Comparison of ENCODE assay signal across 1 cellular context in the genomic region with DNA sequence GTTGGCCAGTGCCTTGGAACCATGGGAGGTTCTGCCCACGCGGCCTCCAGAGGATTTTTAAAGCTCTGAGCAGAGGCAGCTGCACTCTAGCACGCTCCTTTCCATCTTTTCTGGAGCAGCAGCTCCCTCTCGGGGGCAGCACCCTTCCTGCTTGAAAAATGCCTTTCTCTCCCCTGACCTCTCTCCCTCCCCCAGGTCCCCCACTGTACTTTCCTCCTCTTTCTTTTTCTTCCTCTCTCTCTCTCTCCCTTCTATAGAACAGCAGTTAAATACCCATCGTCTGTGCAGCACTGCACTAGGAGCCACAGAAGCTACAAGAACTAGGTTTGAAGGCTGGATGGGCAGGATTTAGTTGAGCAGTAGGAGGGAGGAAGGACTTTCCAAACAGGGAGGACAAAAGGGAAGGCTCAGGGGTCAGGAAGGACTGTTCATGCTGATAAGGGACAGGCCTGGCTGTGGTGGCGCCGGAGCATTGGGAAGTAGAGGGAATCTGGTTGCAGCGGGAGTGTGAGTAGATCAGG.
TF ChIP-seq lines count a peak whose summit lies in the region.

No MANE protein-coding gene starts in this region.

TF ChIP-seq in HepG2, 621 proteins besides CTCF, POLR2A, EP300 and RAD21 (continued from another document):
- TF ChIP-seq MED1 (CRISPR knock-in tag; IDR thresholded peaks at IDR 0.05) (peak; percentile 37; the same call in 1 of the 2 replicates), SNAI1 (CRISPR knock-in tag; IDR thresholded peaks at IDR 0.05; ENCODE audit: borderline replicate concordance) (no peak), ZNF546 (CRISPR knock-in tag; conservative IDR thresholded peaks at IDR 0.05) (no peak), ZFX (CRISPR knock-in tag; IDR thresholded peaks at IDR 0.05; ENCODE audit: low read depth) (peak; percentile 37; the same call in 1 of the 2 replicates), ZNF17 (CRISPR knock-in tag; IDR thresholded peaks at IDR 0.05) (no peak), MAFG (CRISPR knock-in tag; IDR thresholded peaks at IDR 0.05) (no peak), SMC3 (IDR thresholded peaks at IDR 0.05; ENCODE audit: low read length) (0 out of 2 replicates have a peak, but pooled peaks have one; percentile 36), ZFY (CRISPR knock-in tag; IDR thresholded peaks at IDR 0.05) (no peak), RFXANK (CRISPR knock-in tag; IDR thresholded peaks at IDR 0.05) (no peak), HDAC1 (CRISPR knock-in tag; IDR thresholded peaks at IDR 0.05) (no peak), PAX8 (CRISPR knock-in tag; IDR thresholded peaks at IDR 0.05; ENCODE audit: borderline replicate concordance) (no peak), ZNF790 (CRISPR knock-in tag; IDR thresholded peaks at IDR 0.05; ENCODE audit: borderline replicate concordance) (no peak), ZNF432 (CRISPR knock-in tag; IDR thresholded peaks at IDR 0.05; ENCODE audit: borderline replicate concordance) (no peak), ZSCAN21 (CRISPR knock-in tag; IDR thresholded peaks at IDR 0.05; ENCODE audit: borderline replicate concordance) (no peak), ZBTB1 (CRISPR knock-in tag; IDR thresholded peaks at IDR 0.05; ENCODE audit: borderline replicate concordance) (no peak), ZBTB26 (CRISPR knock-in tag; IDR thresholded peaks at IDR 0.05; ENCODE audit: borderline replicate concordance) (peak; percentile 92), ZFAT (CRISPR knock-in tag; conservative IDR thresholded peaks at IDR 0.05) (no peak), ZNF749 (CRISPR knock-in tag; IDR thresholded peaks at IDR 0.05; ENCODE audit: borderline replicate concordance) (no peak), XRCC5 (optimal IDR thresholded peaks at IDR 0.05; ENCODE audit: low read length) (peak; percentile 13), AHR (CRISPR knock-in tag; IDR thresholded peaks at IDR 0.05) (no peak), NFE2 (CRISPR knock-in tag; IDR thresholded peaks at IDR 0.05) (no peak), NFKBIZ (CRISPR knock-in tag; IDR thresholded peaks at IDR 0.05) (no peak), BRCA1 (CRISPR knock-in tag; IDR thresholded peaks at IDR 0.05) (no peak), SALL1 (CRISPR knock-in tag; IDR thresholded peaks at IDR 0.05) (no peak), TARDBP (CRISPR knock-in tag; IDR thresholded peaks at IDR 0.05) (0 out of 2 replicates have a peak, but pooled peaks have one; percentile 34), ZFYVE20 (CRISPR knock-in tag; IDR thresholded peaks at IDR 0.05; ENCODE audit: borderline replicate concordance, low read depth) (no peak), ZNF567 (CRISPR knock-in tag; IDR thresholded peaks at IDR 0.05; ENCODE audit: borderline replicate concordance) (no peak), ZNF776 (CRISPR knock-in tag; IDR thresholded peaks at IDR 0.05) (no peak), PAF1 (CRISPR knock-in tag; IDR thresholded peaks at IDR 0.05) (no peak), GATAD2A (CRISPR knock-in tag; IDR thresholded peaks at IDR 0.05) (no peak)
- TF ChIP-seq, protein P1, sequence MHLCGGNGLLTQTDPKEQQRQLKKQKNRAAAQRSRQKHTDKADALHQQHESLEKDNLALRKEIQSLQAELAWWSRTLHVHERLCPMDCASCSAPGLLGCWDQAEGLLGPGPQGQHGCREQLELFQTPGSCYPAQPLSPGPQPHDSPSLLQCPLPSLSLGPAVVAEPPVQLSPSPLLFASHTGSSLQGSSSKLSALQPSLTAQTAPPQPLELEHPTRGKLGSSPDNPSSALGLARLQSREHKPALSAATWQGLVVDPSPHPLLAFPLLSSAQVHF (CRISPR knock-in tag; IDR thresholded peaks at IDR 0.05): no peak
- TF ChIP-seq, protein P2, sequence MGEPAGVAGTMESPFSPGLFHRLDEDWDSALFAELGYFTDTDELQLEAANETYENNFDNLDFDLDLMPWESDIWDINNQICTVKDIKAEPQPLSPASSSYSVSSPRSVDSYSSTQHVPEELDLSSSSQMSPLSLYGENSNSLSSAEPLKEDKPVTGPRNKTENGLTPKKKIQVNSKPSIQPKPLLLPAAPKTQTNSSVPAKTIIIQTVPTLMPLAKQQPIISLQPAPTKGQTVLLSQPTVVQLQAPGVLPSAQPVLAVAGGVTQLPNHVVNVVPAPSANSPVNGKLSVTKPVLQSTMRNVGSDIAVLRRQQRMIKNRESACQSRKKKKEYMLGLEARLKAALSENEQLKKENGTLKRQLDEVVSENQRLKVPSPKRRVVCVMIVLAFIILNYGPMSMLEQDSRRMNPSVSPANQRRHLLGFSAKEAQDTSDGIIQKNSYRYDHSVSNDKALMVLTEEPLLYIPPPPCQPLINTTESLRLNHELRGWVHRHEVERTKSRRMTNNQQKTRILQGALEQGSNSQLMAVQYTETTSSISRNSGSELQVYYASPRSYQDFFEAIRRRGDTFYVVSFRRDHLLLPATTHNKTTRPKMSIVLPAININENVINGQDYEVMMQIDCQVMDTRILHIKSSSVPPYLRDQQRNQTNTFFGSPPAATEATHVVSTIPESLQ (CRISPR knock-in tag; conservative IDR thresholded peaks at IDR 0.05): no peak
